Comparison of ENCODE assay signal across 8 cellular contexts in genomic region chr7:104983620-104984539, GRCh38. TPM values are rescaled to one million over a fixed set of nuclear protein-coding genes. Genes with fewer than 3 reads are reported as not detected.
DNase-seq lines count a peak whose midpoint lies in the region; ATAC-seq and TF ChIP-seq lines count a peak whose summit lies in the region.

No MANE protein-coding gene starts in this region.

- H3K36me3 ChIP-seq in Panc1 (ENCODE audit: control insufficient read depth, insufficient read depth, low read length), result no peaks in the 10 kb centered on the region; the same call in none of the 2 replicates
- no peaks in the 10 kb centered on the region for H3K36me3 ChIP-seq in fibroblast of lung (ENCODE audit: control insufficient read depth, insufficient read depth, low read length)

- peaks cover 42% of the 10 kb centered on the region for H3K79me2 ChIP-seq in fibroblast of lung (ENCODE audit: control insufficient read depth, insufficient read depth, low read length)

- peak overlapping the region; percentile 98 for H3K4me2 ChIP-seq in fibroblast of lung (ENCODE audit: extremely low read depth, insufficient read depth, low read length)

- H4K20me1 ChIP-seq in fibroblast of lung (ENCODE audit: control insufficient read depth, extremely low read depth, insufficient read depth, low read length), result peaks cover 3% of the 10 kb centered on the region

- H3K4me1 ChIP-seq in Panc1 (ENCODE audit: control insufficient read depth, insufficient read depth, low read length), result peaks cover 87% of the 10 kb centered on the region
- peaks cover 48% of the 10 kb centered on the region for H3K4me1 ChIP-seq in fibroblast of lung (ENCODE audit: control insufficient read depth, extremely low read depth, insufficient read depth, low read length)

- H3K4me3 ChIP-seq in Panc1 (ENCODE audit: low read depth in 2 of 2, low read length in 2 of 2) (peak overlapping the region; percentile 71 to 80), fibroblast of lung (replicated peaks in 1 of 4; ENCODE audit: control extremely low read depth in 1 of 4, insufficient read depth in 1 of 4, low read depth in 3 of 4, low read length in 4 of 4) (peak overlapping the region; percentile 53 to 77 (median 66))

- H3K4me1 Mint-ChIP-seq in natural killer cell, result peaks cover 34 to 49% of the 10 kb centered on the region in 2 donors

- no peaks in the 10 kb centered on the region for H3K9me3 ChIP-seq in Panc1 (ENCODE audit: control insufficient read depth, insufficient read depth, low read depth, low read length)
- no peaks in the 10 kb centered on the region for H3K9me3 ChIP-seq in fibroblast of lung (ENCODE audit: control insufficient read depth, insufficient read depth, low read depth, low read length)

- CTCF ChIA-PET in Panc1 (lab: Charles Lee), result interaction anchor here (0.7 kb wide), 1 partner anchor 58 kb away, joined by 3 read pairs; no protein-coding TSS in a partner anchor

- H3K9ac ChIP-seq in fibroblast of lung (ENCODE audit: insufficient read depth, low read length), result peak overlapping the region; percentile 96

- in situ Hi-C loops in Panc1 (cut with HindIII; ENCODE audit: low pct_unique_long_range_greater_than_20kb, low sequenced_read_pairs), result no loop called here

- peak overlapping the region; percentile 99 for H3K27ac ChIP-seq in Panc1 (ENCODE audit: low read length)
- peak overlapping the region; percentile 99 for H3K27ac ChIP-seq in fibroblast of lung (ENCODE audit: insufficient read depth, low read length)

- peak overlapping the region; percentile 63 for H2AFZ ChIP-seq in fibroblast of lung (ENCODE audit: low read length)

- H3K4me3 Mint-ChIP-seq in natural killer cell, result peak overlapping the region; percentile 98

- intact Hi-C loops in Panc1 (cut with micrococcal nuclease; ENCODE audit: unreplicated experiment) (loop anchor here (10.0 kb wide), 1 partner anchor 71 kb away; no protein-coding TSS in a partner anchor), natural killer cell (cut with micrococcal nuclease) (loop anchor here (1.0 to 5.0 kb wide), 6 partner anchors 27 to 503 kb away; no protein-coding TSS in a partner anchor)

- BruUV-seq in Panc1 (replicated peaks; lab: Mats Ljungman, UMichigan), result TSS peak; percentile 99

- no peaks in the 10 kb centered on the region for H3K9me3 Mint-ChIP-seq in natural killer cell

- no peaks in the 10 kb centered on the region for H3K36me3 Mint-ChIP-seq in natural killer cell

- TF ChIP-seq CTCF in Panc1 (IDR thresholded peaks at IDR 0.05) (peak; percentile 60), fibroblast of lung (conservative IDR thresholded peaks at IDR 0.05 in 1 of 2, IDR thresholded peaks at IDR 0.05 in 1 of 2; ENCODE audit: low read depth in 1 of 2, low read length in 2 of 2) (peak; percentile 48 to 51), natural killer cell (IDR thresholded peaks at IDR 0.05) (peak; percentile 65)

- POLR2A ChIA-PET in Panc1 (lab: Charles Lee), result interaction anchor here (0.6 to 1.0 kb wide), 6 partner anchors 23 to 242 kb away, joined by 3 to 8 read pairs (median 4); partner anchors contain the start of gene KMT2E

- H3K27me3 ChIP-seq in Panc1 (ENCODE audit: control insufficient read depth, insufficient read depth, low read length), result no peaks in the 10 kb centered on the region
- H3K27me3 ChIP-seq in fibroblast of lung (ENCODE audit: control insufficient read depth, insufficient read depth, low read length), result no peaks in the 10 kb centered on the region

- ATAC-seq in GM21526 (IDR thresholded peaks at IDR 0.05; ENCODE audit: low FRiP score, unreplicated experiment) (peak; percentile 88), Panc1 (peak; percentile 97), natural killer cell (peak; percentile 88 to 97 (median 91))

- H3K27ac Mint-ChIP-seq in natural killer cell, result peak overlapping the region in 1 of 2 donors; percentile 98

- H3K27me3 Mint-ChIP-seq in natural killer cell (ENCODE audit: low read depth in 2 of 2), result no peaks in the 10 kb centered on the region

- DNase-seq in DMS53 treated with DMSO at 0.1 percent for 48 hours (lab: John Stamatoyannopoulos, UW; ENCODE audit: unreplicated experiment), result peak; percentile 96
- DNase-seq in HuH-7.5 (ENCODE audit: low spot score), result peak; percentile 70
- peak; percentile 85 for DNase-seq in Panc1 (ENCODE audit: low read depth, low spot score)
- DNase-seq in activated T-helper 1 cell treated with Interleukin-2 at 50 U/mL for 16 hours (ENCODE audit: low read depth), result peak; percentile 75
- peak; percentile 85 to 86 for DNase-seq in fibroblast of lung (ENCODE audit: low read depth in 2 of 2)
- DNase-seq in natural killer cell, result peak; percentile 81
- peak; percentile 83 for DNase-seq in stimulated activated naive CD4-positive, alpha-beta T cell treated with Interleukin-2 at 50 U/mL for 16 hours (lab: John Stamatoyannopoulos, UW)

RNA-seq across cellular contexts. Expression of gene KMT2E, which starts 30.1 kb away (rescaled TPM):
- total RNA-seq in Panc1 (2021; ENCODE audit: unreplicated experiment), result 51.4 TPM
- 20.9 TPM for polyA plus RNA-seq in Panc1 (2012; ENCODE audit: insufficient read length)
- 80.9 and 95.0 TPM in 2 replicates for total RNA-seq in fibroblast of lung
- polyA plus RNA-seq in fibroblast of lung, result 6.7 and 7.5 TPM in 2 replicates
- 27.7 and 40.7 TPM in 2 replicates for polyA plus RNA-seq in fibroblast of lung (2012)
- polyA minus RNA-seq in fibroblast of lung (ENCODE audit: low replicate concordance), result 49.3 and 55.3 TPM in 2 replicates
- total RNA-seq in natural killer cell, result 100 to 1,000 TPM; 272 to 353 (median 345) TPM

Comparison
In these comparisons a context has a peak if more than half of its experiments do, and no peak if none do; other contexts are left out.
1. Peak in every context shown above with its lines: DNase-seq, ATAC-seq, H3K4me3 ChIP-seq and H3K27ac ChIP-seq.